8 cellular contexts compared by ENCODE assay signal in the genomic region with DNA sequence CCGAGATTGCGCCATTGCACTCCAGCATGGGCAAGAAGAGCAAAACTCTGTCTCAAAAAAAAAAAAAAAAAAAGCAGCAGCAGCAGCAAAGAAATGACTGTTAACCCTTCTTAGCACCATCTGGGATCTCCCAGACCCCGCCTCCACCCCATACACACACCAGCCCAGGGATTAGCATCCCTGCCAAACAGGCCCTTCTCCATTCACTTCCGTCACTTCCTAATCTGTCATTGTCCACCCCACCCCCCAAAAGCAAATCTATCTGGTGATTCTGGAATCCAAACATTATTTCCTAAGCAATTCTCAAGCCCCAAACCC. TPM values are rescaled to one million over a fixed set of nuclear protein-coding genes. Genes with fewer than 3 reads are reported as not detected.
DNase-seq lines count a peak whose midpoint lies in the region; ATAC-seq lines count a peak whose summit lies in the region.

No MANE protein-coding gene starts in this region.

- peak; percentile 33 for DNase-seq in NCI-H2227 (lab: John Stamatoyannopoulos, UW; ENCODE audit: unreplicated experiment)
- no peak for DNase-seq in NCI-H2227 treated with DMSO at 0.1 percent for 48 hours (lab: John Stamatoyannopoulos, UW)
- no peak for DNase-seq in substantia nigra (lab: John Stamatoyannopoulos, UW)
- DNase-seq in OCI-M2 (lab: John Stamatoyannopoulos, UW; ENCODE audit: unreplicated experiment) = no peak
- DNase-seq in NCI-H1092 treated with DMSO at 0.1 percent for 48 hours (lab: John Stamatoyannopoulos, UW) = no peak

- peaks cover 73% of the 10 kb centered on the region for H3K4me1 Mint-ChIP-seq in activated T-helper 17 cell treated with anti-CD3 and anti-CD28 coated beads, Interleukin-2, amount 50 U/mL, for 72 hours

- ATAC-seq in activated T-helper 17 cell treated with anti-CD3 and anti-CD28 coated beads, Interleukin-2, amount 50 U/mL, for 72 hours (replicated peaks) = no peak
- no peak for ATAC-seq in GM21447 (IDR thresholded peaks at IDR 0.05; ENCODE audit: unreplicated experiment)

- no peaks in the 10 kb centered on the region for H3K9me3 ChIP-seq in iPS-15b (ENCODE audit: control insufficient read depth, insufficient read depth, low read length)

- peak overlapping the region; percentile 99 for H3K27ac Mint-ChIP-seq in activated T-helper 17 cell treated with anti-CD3 and anti-CD28 coated beads, Interleukin-2, amount 50 U/mL, for 72 hours

- H3K36me3 Mint-ChIP-seq in activated T-helper 17 cell treated with anti-CD3 and anti-CD28 coated beads, Interleukin-2, amount 50 U/mL, for 72 hours (ENCODE audit: low read depth) = peaks cover 55% of the 10 kb centered on the region

- peaks cover 37% of the 10 kb centered on the region for H3K27me3 ChIP-seq in iPS-15b (ENCODE audit: control insufficient read depth, insufficient read depth, low read length)

- H3K9ac ChIP-seq in iPS-15b (ENCODE audit: low read depth, low read length) = no peak overlapping the region

- H3K27me3 Mint-ChIP-seq in activated T-helper 17 cell treated with anti-CD3 and anti-CD28 coated beads, Interleukin-2, amount 50 U/mL, for 72 hours = no peaks in the 10 kb centered on the region

- peak overlapping the region; percentile 37 for H3K4me3 ChIP-seq in iPS-15b (ENCODE audit: low read depth, low read length)

- H3K27ac ChIP-seq in substantia nigra (ENCODE audit: low read depth, low read length, poor library complexity, severe bottlenecking) = peak overlapping the region; percentile 49

- peaks cover 47% of the 10 kb centered on the region for H3K4me1 ChIP-seq in iPS-15b (ENCODE audit: control insufficient read depth, insufficient read depth, low read length)

- H3K9me3 Mint-ChIP-seq in activated T-helper 17 cell treated with anti-CD3 and anti-CD28 coated beads, Interleukin-2, amount 50 U/mL, for 72 hours = no peaks in the 10 kb centered on the region

- peaks cover 8% of the 10 kb centered on the region for H3K36me3 ChIP-seq in iPS-15b (ENCODE audit: control insufficient read depth, insufficient read depth, low read length)

- peak overlapping the region; percentile 92 for H3K4me3 Mint-ChIP-seq in activated T-helper 17 cell treated with anti-CD3 and anti-CD28 coated beads, Interleukin-2, amount 50 U/mL, for 72 hours

RNA-seq across cellular contexts. Expression of a gene that starts 5.8 kb away (rescaled TPM):
- total RNA-seq in activated T-helper 17 cell treated with anti-CD3 and anti-CD28 coated beads, Interleukin-2, amount 50 U/mL, for 72 hours = 100 to 1,000 TPM; 155 to 336 TPM

RNA-seq across cellular contexts. Expression of a gene that starts 21.3 kb away (rescaled TPM):
- total RNA-seq in activated T-helper 17 cell treated with anti-CD3 and anti-CD28 coated beads, Interleukin-2, amount 50 U/mL, for 72 hours = 1,000 to 10,000 TPM; 1,690 to 1,865 TPM

RNA-seq across cellular contexts. Expression of a gene that starts 38.9 kb away (rescaled TPM):
- 10 to 100 TPM; 23.8 to 25.7 TPM for total RNA-seq in activated T-helper 17 cell treated with anti-CD3 and anti-CD28 coated beads, Interleukin-2, amount 50 U/mL, for 72 hours

RNA-seq across cellular contexts. Expression of a gene that starts 49.2 kb away (rescaled TPM):
- total RNA-seq in activated T-helper 17 cell treated with anti-CD3 and anti-CD28 coated beads, Interleukin-2, amount 50 U/mL, for 72 hours = 100 to 1,000 TPM; 142 to 198 TPM
